1 cellular context compared by ENCODE assay signal in genomic region chr7:141975806-141976523, GRCh38.
TF ChIP-seq lines count a peak whose summit lies in the region.

No MANE protein-coding gene starts in this region.

TF ChIP-seq in WTC11, 78 proteins besides CTCF, POLR2A, EP300 and RAD21 (continued from another document):
- TF ChIP-seq HMGXB4 (CRISPR knock-in tag; IDR thresholded peaks at IDR 0.05) (0 out of 2 replicates have a peak, but pooled peaks have one; percentile 35), PRDM15 (CRISPR knock-in tag; IDR thresholded peaks at IDR 0.05) (peak; percentile 73), JUN (CRISPR knock-in tag; IDR thresholded peaks at IDR 0.05) (no peak), SP1 (CRISPR knock-in tag; conservative IDR thresholded peaks at IDR 0.05) (peak; percentile 48; the same call in 1 of the 2 replicates), KAT7 (CRISPR knock-in tag; IDR thresholded peaks at IDR 0.05; ENCODE audit: borderline replicate concordance) (no peak), CBFB (CRISPR knock-in tag; IDR thresholded peaks at IDR 0.05; ENCODE audit: low read depth) (0 out of 2 replicates have a peak, but pooled peaks have one; percentile 53), ZNF263 (CRISPR knock-in tag; IDR thresholded peaks at IDR 0.05; ENCODE audit: low read depth) (peak; percentile 63), ZNF416 (CRISPR knock-in tag; IDR thresholded peaks at IDR 0.05) (no peak), GRHL2 (CRISPR knock-in tag; IDR thresholded peaks at IDR 0.05; ENCODE audit: insufficient replicate concordance, severe bottlenecking) (no peak), EMX1 (CRISPR knock-in tag; IDR thresholded peaks at IDR 0.05) (no peak), TCF7 (CRISPR knock-in tag; IDR thresholded peaks at IDR 0.05; ENCODE audit: low read depth) (no peak), NR1H2 (CRISPR knock-in tag; IDR thresholded peaks at IDR 0.05) (no peak), ERG (CRISPR knock-in tag; IDR thresholded peaks at IDR 0.05) (no peak), JAZF1 (CRISPR knock-in tag; IDR thresholded peaks at IDR 0.05) (no peak)
